Comparison of ENCODE assay signal across 27 cellular contexts in the genomic region with DNA sequence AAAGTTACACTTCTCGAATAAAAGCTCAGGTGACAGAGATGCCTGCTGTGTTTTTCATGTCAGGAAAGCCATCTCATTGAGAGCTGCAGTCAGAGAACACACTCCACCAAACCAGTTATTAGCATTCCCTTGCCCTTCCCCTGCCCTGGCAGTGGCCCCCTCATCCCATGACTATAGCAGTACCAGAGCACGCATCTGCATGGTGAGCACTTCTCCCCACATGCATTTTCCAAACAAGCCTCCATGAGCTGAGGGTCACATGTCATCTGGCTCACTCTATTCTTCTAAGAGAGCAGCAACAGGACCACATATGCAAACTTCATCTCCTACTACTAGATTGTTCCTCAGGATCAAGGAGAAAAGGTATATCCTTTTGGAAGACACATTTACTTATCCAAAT. TPM values are rescaled to one million over a fixed set of nuclear protein-coding genes. Genes with fewer than 3 reads are reported as not detected.
DNase-seq lines count a peak whose midpoint lies in the region; ATAC-seq and TF ChIP-seq lines count a peak whose summit lies in the region.
"Had no signal": no experiment of that assay in that cellular context is flagged by ENCODE, and none has a peak within 500 bp of the region (broad histone marks: within the 10 kb centered on the region; RNA-seq: fewer than 3 reads in every experiment).

No MANE protein-coding gene starts in this region.

- H3K4me1 ChIP-seq in duodenal mucosa (ENCODE audit: control insufficient read depth in 1 of 2, insufficient read depth in 2 of 2, low read length in 2 of 2): peaks cover 18 to 32% of the 10 kb centered on the region in 2 donors
- peaks cover 10% of the 10 kb centered on the region for H3K4me1 ChIP-seq in right cardiac atrium (ENCODE audit: control insufficient read depth, insufficient read depth, low read length)
- peaks cover 23% of the 10 kb centered on the region for H3K4me1 ChIP-seq in smooth muscle cell (ENCODE audit: low read depth)
- H3K4me1 ChIP-seq: foreskin keratinocyte, SJCRH30 had no signal

- no peaks in the 10 kb centered on the region for H3K9me3 Mint-ChIP-seq in activated CD4-positive, alpha-beta memory T cell treated with anti-CD3 and anti-CD28 coated beads, Interleukin-2, amount 10 ng/mL, durations not matched to agents 7 days and 5 days
- H3K9me3 Mint-ChIP-seq: brain; effector memory CD8-positive, alpha-beta T cell had no signal

- POLR2A ChIA-PET in activated CD4-positive, alpha-beta memory T cell treated with anti-CD3 and anti-CD28 coated beads, Interleukin-2, amount 10 ng/mL, durations not matched to agents 7 days and 5 days (lab: Charles Lee): no interaction called here

- H3K4me3 ChIP-seq in HL-60 (replicated peaks; ENCODE audit: insufficient read depth, low read length): no peak overlapping the region
- H3K4me3 ChIP-seq in duodenal mucosa (ENCODE audit: low read depth in 1 of 2, low read length in 2 of 2): no peak overlapping the region
- no peak overlapping the region for H3K4me3 ChIP-seq in right cardiac atrium (ENCODE audit: low read length)
- no peak overlapping the region for H3K4me3 ChIP-seq in smooth muscle cell
- H3K4me3 ChIP-seq: BLaER1, SJCRH30 had no signal

- peaks cover 0 to 1% of the 10 kb centered on the region in 2 donors for H3K36me3 ChIP-seq in duodenal mucosa (ENCODE audit: control insufficient read depth in 1 of 2, insufficient read depth in 2 of 2, low read length in 2 of 2)
- H3K36me3 ChIP-seq in smooth muscle cell (ENCODE audit: low read depth): no peaks in the 10 kb centered on the region
- H3K36me3 ChIP-seq: SJCRH30 had no signal

- no peaks in the 10 kb centered on the region for H3K79me2 ChIP-seq in smooth muscle cell (ENCODE audit: low read depth)

- H3K4me1 Mint-ChIP-seq in activated CD4-positive, alpha-beta memory T cell treated with anti-CD3 and anti-CD28 coated beads, Interleukin-2, amount 10 ng/mL, durations not matched to agents 7 days and 5 days: peaks cover 19% of the 10 kb centered on the region

- peak overlapping the region; percentile 50 for H3K27ac ChIP-seq in HL-60 (replicated peaks)
- peak overlapping the region; percentile 32 for H3K27ac ChIP-seq in duodenal mucosa (ENCODE audit: low read depth, low read length)
- H3K27ac ChIP-seq in right cardiac atrium (ENCODE audit: low read length): no peak overlapping the region
- no peak overlapping the region for H3K27ac ChIP-seq in smooth muscle cell (ENCODE audit: low read depth)
- H3K27ac ChIP-seq: BLaER1, foreskin keratinocyte, SJCRH30 had no signal

- WGBS in right cardiac atrium: 61% methylated on average over 2 of the region's 2 CpGs
- WGBS in smooth muscle cell (ENCODE audit: low lambda C conversion rate): 79% methylated on average over 2 of the region's 2 CpGs

- no peak overlapping the region for H3K27ac Mint-ChIP-seq in activated CD4-positive, alpha-beta memory T cell treated with anti-CD3 and anti-CD28 coated beads, Interleukin-2, amount 10 ng/mL, durations not matched to agents 7 days and 5 days
- H3K27ac Mint-ChIP-seq: effector memory CD8-positive, alpha-beta T cell; T-cell had no signal

- no peak for DNase-seq in HL-60 (ENCODE audit: low read depth in 1 of 2, low spot score in 1 of 2)
- DNase-seq in right cardiac atrium: no peak
- no peak for DNase-seq in smooth muscle cell (lab: John Stamatoyannopoulos, UW; ENCODE audit: unreplicated experiment)
- no peak for DNase-seq in SIG-M5 (lab: John Stamatoyannopoulos, UW)
- DNase-seq in activated CD4-positive, alpha-beta memory T cell treated with anti-CD3 and anti-CD28 coated beads, Interleukin-2, amount 10 ng/mL, durations not matched to agents 7 days and 5 days: no peak
- DNase-seq: activated CD8-positive, alpha-beta memory T cell treated with anti-CD3 and anti-CD28 coated beads for 24 hours; activated gamma-delta T cell treated with Interleukin-2 at 50 U/mL for 16 hours; activated T-cell treated with anti-CD3 and anti-CD28 coated beads, Interleukin-2, amount 50 U/mL, for 1 hour; effector memory CD8-positive, alpha-beta T cell; foreskin keratinocyte; KBM-7; MM.1S; NCI-H146; NCI-H524; SJCRH30; small intestine; stimulated activated CD4-positive, alpha-beta T cell treated with anti-CD3 and anti-CD28 coated beads, Interleukin-2, amount 100 ng/mL, for 24 hours; T-cell had no signal

- ATAC-seq in right cardiac atrium (peak; percentile 34 to 36), GM18517 (IDR thresholded peaks at IDR 0.05; ENCODE audit: unreplicated experiment) (no peak), GM18498 (IDR thresholded peaks at IDR 0.05; ENCODE audit: unreplicated experiment) (no peak)
- ATAC-seq: activated CD4-positive, CD25-positive, alpha-beta regulatory T cell treated with anti-CD3 and anti-CD28 coated beads, Interleukin-2, amount 50 U/mL, for 24 hours; effector memory CD8-positive, alpha-beta T cell; foreskin keratinocyte; Panc1; T-cell had no signal

- no peak for TF ChIP-seq CTCF in HL-60 (IDR thresholded peaks at IDR 0.05; ENCODE audit: insufficient read depth, low read length)
- TF ChIP-seq CTCF in smooth muscle cell (IDR thresholded peaks at IDR 0.05; ENCODE audit: borderline replicate concordance, insufficient read depth, poor library complexity, severe bottlenecking): no peak

- H3K4me2 ChIP-seq in smooth muscle cell: peak overlapping the region; percentile 41
- H3K4me2 ChIP-seq: BLaER1 had no signal

- H3K4me3 Mint-ChIP-seq in activated CD4-positive, alpha-beta memory T cell treated with anti-CD3 and anti-CD28 coated beads, Interleukin-2, amount 10 ng/mL, durations not matched to agents 7 days and 5 days: no peak overlapping the region
- H3K4me3 Mint-ChIP-seq: brain; effector memory CD8-positive, alpha-beta T cell; T-cell had no signal

- H3F3A ChIP-seq in smooth muscle cell (ENCODE audit: low read depth): peaks cover 6% of the 10 kb centered on the region

- no peaks in the 10 kb centered on the region for H3K9me3 ChIP-seq in duodenal mucosa (ENCODE audit: control insufficient read depth in 1 of 2, low read length in 2 of 2)
- H3K9me3 ChIP-seq in right cardiac atrium (ENCODE audit: control insufficient read depth, low read length): no peaks in the 10 kb centered on the region
- no peaks in the 10 kb centered on the region for H3K9me3 ChIP-seq in smooth muscle cell (replicated peaks; ENCODE audit: low read depth)
- H3K9me3 ChIP-seq: BLaER1, SJCRH30 had no signal

- intact Hi-C loops in right cardiac atrium (cut with DNase I): loop anchor here in 2 of 4 donors (10.0 kb wide), 2 partner anchors 83 to 117 kb away; partner anchors contain the start of gene CCDC146 (in 1 of the 2)

- no peaks in the 10 kb centered on the region for H3K27me3 Mint-ChIP-seq in activated CD4-positive, alpha-beta memory T cell treated with anti-CD3 and anti-CD28 coated beads, Interleukin-2, amount 10 ng/mL, durations not matched to agents 7 days and 5 days
- H3K27me3 Mint-ChIP-seq: brain; effector memory CD8-positive, alpha-beta T cell; T-cell had no signal

- H3K27me3 ChIP-seq in HL-60 (ENCODE audit: insufficient read depth, poor library complexity, severe bottlenecking): no peaks in the 10 kb centered on the region
- no peaks in the 10 kb centered on the region for H3K27me3 ChIP-seq in duodenal mucosa (ENCODE audit: control insufficient read depth in 1 of 2, insufficient read depth in 2 of 2, low read length in 2 of 2)
- H3K27me3 ChIP-seq in right cardiac atrium (ENCODE audit: control insufficient read depth, insufficient read depth): no peaks in the 10 kb centered on the region
- H3K27me3 ChIP-seq in smooth muscle cell (ENCODE audit: low read depth): no peaks in the 10 kb centered on the region
- H3K27me3 ChIP-seq: BLaER1, foreskin keratinocyte, SJCRH30 had no signal

- H3K36me3 Mint-ChIP-seq in activated CD4-positive, alpha-beta memory T cell treated with anti-CD3 and anti-CD28 coated beads, Interleukin-2, amount 10 ng/mL, durations not matched to agents 7 days and 5 days (ENCODE audit: low read depth): peaks cover 6% of the 10 kb centered on the region

- H4K20me1 ChIP-seq in smooth muscle cell (ENCODE audit: low read depth): no peaks in the 10 kb centered on the region
- H4K20me1 ChIP-seq: BLaER1 had no signal

- H3K9ac ChIP-seq in duodenal mucosa (ENCODE audit: low read depth in 1 of 2, low read length in 2 of 2) (no peak overlapping the region), smooth muscle cell (ENCODE audit: low read depth) (no peak overlapping the region)
- H3K9ac ChIP-seq: BLaER1 had no signal

- CTCF ChIA-PET in activated CD4-positive, alpha-beta memory T cell treated with anti-CD3 and anti-CD28 coated beads, Interleukin-2, amount 10 ng/mL, durations not matched to agents 7 days and 5 days (lab: Charles Lee): no interaction called here

- no peak overlapping the region for H2AFZ ChIP-seq in smooth muscle cell (ENCODE audit: low read depth)

RNA-seq across cellular contexts. Expression of gene FGL2, which starts 42.4 kb away (rescaled TPM):
- total RNA-seq in right cardiac atrium (10 to 100 TPM; 28.0 to 31.2 (median 29.8) TPM), smooth muscle cell (0.40 and 1.6 TPM in 2 replicates)
- polyA plus RNA-seq in right cardiac atrium (8.3 TPM), smooth muscle cell (0.39 TPM in 1 of 2 replicates, not detected in the other)
- total RNA-seq in activated CD4-positive, alpha-beta memory T cell treated with anti-CD3 and anti-CD28 coated beads, Interleukin-2, amount 10 ng/mL, durations not matched to agents 7 days and 5 days: 1 to 10 TPM; 4.1 to 4.2 TPM
- total RNA-seq: foreskin keratinocyte, HT-29 had no signal
- polyA plus RNA-seq: foreskin keratinocyte, keratinocyte had no signal

Comparison
In these comparisons a context has a peak if more than half of its experiments do, and no peak if none do; other contexts are left out.
1. H3K27ac ChIP-seq: peak in HL-60 (single experiment) and duodenal mucosa (single experiment); none in right cardiac atrium (single experiment) and smooth muscle cell (single experiment).
2. ATAC-seq: peak in right cardiac atrium (2 of 2); none in GM18517 (single experiment) and GM18498 (single experiment).
3. RNA of gene FGL2, which starts 42.4 kb away (total RNA-seq): 28.0 to 31.2 TPM in right cardiac atrium; 4.1 to 4.2 TPM in activated CD4-positive, alpha-beta memory T cell treated with anti-CD3 and anti-CD28 coated beads, Interleukin-2, amount 10 ng/mL, durations not matched to agents 7 days and 5 days and 0.40 to 1.6 TPM in smooth muscle cell; every median in the first group is over 4 times any median in the second.